In genomic region chr2:232980683-232981082, GRCh38 we compare ENCODE assay signal across 20 cellular contexts. TPM values are rescaled to one million over a fixed set of nuclear protein-coding genes. Genes with fewer than 3 reads are reported as not detected.
DNase-seq lines count a peak whose midpoint lies in the region; ATAC-seq and TF ChIP-seq lines count a peak whose summit lies in the region.
"Had no signal": no experiment of that assay in that cellular context is flagged by ENCODE, and none has a peak within 500 bp of the region (broad histone marks: within the 10 kb centered on the region; RNA-seq: fewer than 3 reads in every experiment).

No MANE protein-coding gene starts in this region.

- H3K9me3 ChIP-seq in uterus (no peaks in the 10 kb centered on the region), lower lobe of right lung (no peaks in the 10 kb centered on the region)
- H3K9me3 ChIP-seq: heart left ventricle, thoracic aorta had no signal

- H3K36me3 ChIP-seq in ACC112 (ENCODE audit: insufficient read depth, low read length), result no peaks in the 10 kb centered on the region
- H3K36me3 ChIP-seq in mesendoderm (ENCODE audit: control insufficient read depth, insufficient read depth, low read length), result no peaks in the 10 kb centered on the region
- no peaks in the 10 kb centered on the region for H3K36me3 ChIP-seq in uterus
- no peaks in the 10 kb centered on the region for H3K36me3 ChIP-seq in lower lobe of right lung
- H3K36me3 ChIP-seq: heart left ventricle, thoracic aorta had no signal

- no peak overlapping the region for H2BK5ac ChIP-seq in mesendoderm (ENCODE audit: low read length)

- H3K4me2 ChIP-seq in mesendoderm (ENCODE audit: low read length), result no peak overlapping the region

- H2AK5ac ChIP-seq in mesendoderm (ENCODE audit: low read length), result no peak overlapping the region

- DNase-seq in NB4 (ENCODE audit: low read depth) (peak; percentile 22), caudate nucleus (lab: John Stamatoyannopoulos, UW) (peak in 1 of 61 donors; percentile 64), mesendoderm (peak; percentile 38), uterus (no peak), DMS53 treated with DMSO at 0.1 percent for 48 hours (lab: John Stamatoyannopoulos, UW; ENCODE audit: unreplicated experiment) (no peak), lower lobe of right lung (no peak)
- DNase-seq: activated CD4-positive, alpha-beta memory T cell treated with anti-CD3 and anti-CD28 coated beads for 36 hours; heart left ventricle; naive B cell; NCI-H2081; NCI-H774; stimulated activated CD4-positive, alpha-beta T cell treated with anti-CD3 and anti-CD28 coated beads, Interleukin-1b, Interleukin-23, amount 100 ng/mL, for 48 hours had no signal

- H2BK15ac ChIP-seq in mesendoderm (replicated peaks; ENCODE audit: low read depth), result no peak overlapping the region

- intact Hi-C loops in uterus (cut with DNase I; ENCODE audit: low total_unique reads), result no loop called here
- intact Hi-C loops in lower lobe of right lung (cut with DNase I), result no loop called here

- H3K18ac ChIP-seq in mesendoderm (ENCODE audit: low read length), result no peak overlapping the region

- no peak for TF ChIP-seq POLR2A in NB4 (IDR thresholded peaks at IDR 0.05; ENCODE audit: extremely low read depth, insufficient read length)
- TF ChIP-seq POLR2A in uterus (IDR thresholded peaks at IDR 0.05), result no peak

- 0 out of 2 replicates have a peak overlapping the region, but pooled peaks have one; percentile 31 for H3K27ac ChIP-seq in ACC112 (ENCODE audit: low read depth, low read length)
- H3K27ac ChIP-seq in caudate nucleus (ENCODE audit: low read depth, low read length), result peak overlapping the region; percentile 80
- no peak overlapping the region for H3K27ac ChIP-seq in mesendoderm (ENCODE audit: low read depth, low read length)
- no peak overlapping the region for H3K27ac ChIP-seq in uterus
- no peak overlapping the region for H3K27ac ChIP-seq in lower lobe of right lung
- H3K27ac ChIP-seq: heart left ventricle, thoracic aorta had no signal

- no peak overlapping the region for H3K56ac ChIP-seq in mesendoderm (ENCODE audit: low read length)

- no peak overlapping the region for H3K23ac ChIP-seq in mesendoderm (ENCODE audit: low read length)

- H3K79me2 ChIP-seq in ACC112 (ENCODE audit: control insufficient read depth, insufficient read depth, low read length, unreplicated experiment) (no peaks in the 10 kb centered on the region), mesendoderm (ENCODE audit: control insufficient read depth, insufficient read depth, low read length) (no peaks in the 10 kb centered on the region)

- no peak overlapping the region for H2AFZ ChIP-seq in ACC112 (ENCODE audit: low read length, unreplicated experiment)

- no peak overlapping the region for H3K4ac ChIP-seq in mesendoderm (ENCODE audit: low read depth, low read length)

- ATAC-seq in HG03442 (IDR thresholded peaks at IDR 0.05; ENCODE audit: unreplicated experiment), result no peak
- ATAC-seq in lower lobe of right lung, result no peak
- ATAC-seq: activated T-helper 17 cell treated with anti-CD3 and anti-CD28 coated beads, Interleukin-2, amount 50 U/mL, for 72 hours; heart left ventricle had no signal

- peaks cover 16% of the 10 kb centered on the region for H3K4me1 ChIP-seq in ACC112 (ENCODE audit: control insufficient read depth, insufficient read depth, low read length, unreplicated experiment)
- H3K4me1 ChIP-seq in mesendoderm (ENCODE audit: control insufficient read depth, low read depth, low read length), result no peaks in the 10 kb centered on the region
- no peaks in the 10 kb centered on the region for H3K4me1 ChIP-seq in uterus
- no peaks in the 10 kb centered on the region for H3K4me1 ChIP-seq in lower lobe of right lung
- H3K4me1 ChIP-seq: heart left ventricle had no signal

- H4K8ac ChIP-seq in mesendoderm (ENCODE audit: low read depth, low read length), result no peak overlapping the region

- no peak overlapping the region for H3K4me3 ChIP-seq in ACC112 (ENCODE audit: low read depth, low read length)
- no peak overlapping the region for H3K4me3 ChIP-seq in NB4 (ENCODE audit: low read depth, low read length)
- no peak overlapping the region for H3K4me3 ChIP-seq in mesendoderm (ENCODE audit: low read length)
- no peak overlapping the region for H3K4me3 ChIP-seq in uterus
- H3K4me3 ChIP-seq in lower lobe of right lung, result no peak overlapping the region
- H3K4me3 ChIP-seq: heart left ventricle, thoracic aorta had no signal

- no peaks in the 10 kb centered on the region for H3K79me1 ChIP-seq in mesendoderm (ENCODE audit: low read length)

- no CpG with 5 or more reads among the region's 7 CpGs for WGBS in mesendoderm (ENCODE audit: extremely low coverage, insufficient coverage, low lambda C conversion rate)

- H3K27me3 ChIP-seq in ACC112 (ENCODE audit: insufficient read depth, low read length), result no peaks in the 10 kb centered on the region
- no peaks in the 10 kb centered on the region for H3K27me3 ChIP-seq in mesendoderm (ENCODE audit: insufficient read depth, low read length, poor library complexity)
- no peaks in the 10 kb centered on the region for H3K27me3 ChIP-seq in uterus
- peaks cover 21% of the 10 kb centered on the region for H3K27me3 ChIP-seq in lower lobe of right lung (ENCODE audit: low read depth)

- H2BK120ac ChIP-seq in mesendoderm (ENCODE audit: low read depth, low read length), result no peak overlapping the region

- H3K9ac ChIP-seq in mesendoderm (ENCODE audit: low read length), result no peak overlapping the region

- no peak overlapping the region for H4K5ac ChIP-seq in mesendoderm (ENCODE audit: low read length)

- TF ChIP-seq CTCF in NB4 (IDR thresholded peaks at IDR 0.05; ENCODE audit: low read depth, low read length) (no peak), uterus (IDR thresholded peaks at IDR 0.05) (no peak), lower lobe of right lung (IDR thresholded peaks at IDR 0.05) (no peak)

RNA-seq across cellular contexts. Expression of gene NGEF, which starts 32.4 kb away (rescaled TPM):
- polyA plus RNA-seq in mesendoderm (2013, experiment 1 of 2), result 0.69 TPM
- 0.81 TPM for polyA plus RNA-seq in mesendoderm (2013, experiment 2 of 2)
- total RNA-seq in uterus (10 to 100 TPM in 1 of 4 donors, 1 to 10 TPM in 2, under 1 TPM in 1; 0.29 to 18.4 (median 5.2) TPM), lower lobe of right lung (1.7 TPM)
- total RNA-seq: T-helper 2 cell treated with Interferon-gamma antibody and Interleukin-4, amounts not matched to agents 100 ng/mL and 5 ng/mL, for 36 hours had no signal

RNA-seq across cellular contexts. Expression of gene NEU2, which starts 51.8 kb away (rescaled TPM):
- not detected for polyA plus RNA-seq in mesendoderm (2013, experiment 1 of 2)
- polyA plus RNA-seq in mesendoderm (2013, experiment 2 of 2), result not detected
- total RNA-seq in uterus, result not detected
- not detected for total RNA-seq in lower lobe of right lung
- total RNA-seq: activated CD4-positive, alpha-beta memory T cell treated with anti-CD3 and anti-CD28 coated beads for 36 hours; activated T-helper 17 cell treated with anti-CD3 and anti-CD28 coated beads, Interleukin-2, amount 50 U/mL, for 72 hours; cerebellum; endothelial cell of umbilical vein; heart left ventricle; pulmonary artery endothelial cell; T-helper 2 cell treated with Interferon-gamma antibody and Interleukin-4, amounts not matched to agents 100 ng/mL and 5 ng/mL, for 36 hours; thoracic aorta had no signal
- polyA plus RNA-seq: endothelial cell of umbilical vein, heart left ventricle had no signal

Comparison
In these comparisons a context has a peak if more than half of its experiments do, and no peak if none do; other contexts are left out.
1. H3K27ac ChIP-seq: peak in ACC112 (single experiment) and caudate nucleus (single experiment); none in mesendoderm (single experiment), uterus (0 of 2) and lower lobe of right lung (single experiment).
2. DNase-seq: peak in NB4 (single experiment) and mesendoderm (single experiment); none in uterus (0 of 2), DMS53 treated with DMSO at 0.1 percent for 48 hours (single experiment) and lower lobe of right lung (single experiment).